24 cellular contexts compared by ENCODE assay signal in the genomic region with DNA sequence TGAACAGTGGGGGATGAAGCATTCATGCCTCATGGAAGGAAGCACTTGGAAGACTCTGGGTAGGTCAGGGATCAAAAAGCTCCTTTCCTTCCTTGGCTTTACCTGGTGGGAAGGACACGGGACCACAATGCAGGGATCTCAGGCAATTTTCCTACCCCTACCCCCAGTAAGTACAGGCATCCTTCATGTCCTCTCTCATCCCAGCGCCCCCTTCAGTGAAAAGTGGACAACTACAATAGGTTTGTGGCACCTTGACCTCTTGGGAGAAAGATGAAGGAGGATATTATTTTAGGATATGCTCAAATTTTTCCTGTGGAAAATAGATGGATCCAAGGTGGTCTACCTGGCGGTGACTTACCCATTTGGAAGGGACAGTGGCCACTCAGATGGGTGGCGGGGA. TPM values are rescaled to one million over a fixed set of nuclear protein-coding genes. Genes with fewer than 3 reads are reported as not detected.
DNase-seq lines count a peak whose midpoint lies in the region; ATAC-seq and TF ChIP-seq lines count a peak whose summit lies in the region.
"Had no signal": no experiment of that assay in that cellular context is flagged by ENCODE, and none has a peak within 500 bp of the region (broad histone marks: within the 10 kb centered on the region; RNA-seq: fewer than 3 reads in every experiment).

No MANE protein-coding gene starts in this region.

- CTCF ChIA-PET in mammary epithelial cell (lab: Charles Lee; ENCODE audit: low non-redundant PET) (no interaction called here), PC-3 (lab: Charles Lee) (interaction anchor here (0.6 kb wide), 1 partner anchor 12 kb away, joined by 3 read pairs; no protein-coding TSS in a partner anchor)
- CTCF ChIA-PET in naive thymus-derived CD4-positive, alpha-beta T cell (lab: Charles Lee): no interaction called here

- dilution Hi-C loops in mammary epithelial cell (cut with HindIII; ENCODE audit: low sequenced_read_pairs): no loop called here

- no peak overlapping the region for H3K9ac ChIP-seq in mammary epithelial cell (ENCODE audit: insufficient read depth, low read length)
- H3K9ac ChIP-seq in PC-3 (ENCODE audit: low read length): no peak overlapping the region
- H3K9ac ChIP-seq: BLaER1 had no signal

- H3K4me1 Mint-ChIP-seq in endothelial cell (ENCODE audit: unreplicated experiment): no peaks in the 10 kb centered on the region
- H3K4me1 Mint-ChIP-seq in type B pancreatic cell (ENCODE audit: unreplicated experiment): no peaks in the 10 kb centered on the region
- H3K4me1 Mint-ChIP-seq in naive thymus-derived CD4-positive, alpha-beta T cell: peaks cover 0 to 9% (median 0%) of the 10 kb centered on the region in 7 donors

- H3K9me3 Mint-ChIP-seq in endothelial cell (ENCODE audit: unreplicated experiment) (no peaks in the 10 kb centered on the region), type B pancreatic cell (no peaks in the 10 kb centered on the region)
- peaks cover 0 to 11% (median 0%) of the 10 kb centered on the region in 11 donors for H3K9me3 Mint-ChIP-seq in naive thymus-derived CD4-positive, alpha-beta T cell

- TF ChIP-seq CTCF in mammary epithelial cell (conservative IDR thresholded peaks at IDR 0.05 in 1 of 2, IDR thresholded peaks at IDR 0.05 in 1 of 2; ENCODE audit: extremely low read depth in 1 of 2, insufficient read depth in 1 of 2, low read depth in 1 of 2, low read length in 2 of 2) (no peak), breast epithelium (IDR thresholded peaks at IDR 0.05) (no peak), PC-3 (conservative IDR thresholded peaks at IDR 0.05; ENCODE audit: low read depth, low read length) (peak; percentile 14; the same call in 1 of the 2 replicates), endothelial cell (IDR thresholded peaks at IDR 0.05; ENCODE audit: unreplicated experiment) (peak; percentile 30), type B pancreatic cell (conservative IDR thresholded peaks at IDR 0.05) (peak; percentile 17)

- H3K4me2 ChIP-seq in mammary epithelial cell (ENCODE audit: insufficient read depth, low read depth, low read length) (no peak overlapping the region), PC-3 (ENCODE audit: low read length) (no peak overlapping the region)
- H3K4me2 ChIP-seq: BLaER1 had no signal

- DNase-seq in mammary epithelial cell: no peak
- no peak for DNase-seq in breast epithelium (ENCODE audit: low spot score in 2 of 2)
- DNase-seq in PC-3: no peak
- DNase-seq in endothelial cell (ENCODE audit: low spot score): no peak
- no peak for DNase-seq in type B pancreatic cell (ENCODE audit: extremely low spot score, unreplicated experiment)
- no peak for DNase-seq in HCEC 1CT
- DNase-seq in naive thymus-derived CD4-positive, alpha-beta T cell: no peak
- no peak for DNase-seq in cerebellum (ENCODE audit: low spot score)
- DNase-seq: activated CD4-positive, alpha-beta T cell treated with anti-CD3 and anti-CD28 coated beads, Interleukin-2, amount 50 U/mL, for 48 hours; activated CD4-positive, CD25-positive, alpha-beta regulatory T cell; activated effector memory CD4-positive, alpha-beta T cell treated with Interleukin-2 at 50 U/mL for 16 hours; Calu3; Kasumi-1; NCI-H1048; NCI-H2081 treated with DMSO at 0.1 percent for 48 hours; NCI-H446 treated with DMSO at 0.1 percent for 48 hours; retina; stimulated activated CD4-positive, alpha-beta T cell treated with anti-CD3 and anti-CD28 coated beads, Interleukin-4, amount 100 ng/mL, for 4 hours; stomach; upper lobe of left lung had no signal

- 86% methylated on average over 4 of the region's 4 CpGs for WGBS in mammary epithelial cell (ENCODE audit: low coverage, missing lambda C conversion rate)

- H3K27me3 Mint-ChIP-seq in endothelial cell (ENCODE audit: unreplicated experiment) (peaks cover 4% of the 10 kb centered on the region), type B pancreatic cell (peaks cover 12% of the 10 kb centered on the region)
- H3K27me3 Mint-ChIP-seq in naive thymus-derived CD4-positive, alpha-beta T cell: peaks cover 0 to 20% (median 10%) of the 10 kb centered on the region in 5 donors

- H3K27ac ChIP-seq in mammary epithelial cell (ENCODE audit: insufficient read depth, low read depth, low read length) (peak overlapping the region; percentile 21), breast epithelium (peak overlapping the region in 1 of 2 donors; percentile 8), PC-3 (ENCODE audit: low read length) (no peak overlapping the region)
- H3K27ac ChIP-seq in naive thymus-derived CD4-positive, alpha-beta T cell (ENCODE audit: low read depth, low read length): no peak overlapping the region
- H3K27ac ChIP-seq: BLaER1, coronary artery, SJSA1, stomach, upper lobe of left lung had no signal

- no peaks in the 10 kb centered on the region for H3K27me3 ChIP-seq in mammary epithelial cell (ENCODE audit: insufficient read depth, low read length)
- no peaks in the 10 kb centered on the region for H3K27me3 ChIP-seq in breast epithelium
- no peaks in the 10 kb centered on the region for H3K27me3 ChIP-seq in PC-3 (ENCODE audit: low read length)
- H3K27me3 ChIP-seq in naive thymus-derived CD4-positive, alpha-beta T cell (ENCODE audit: control insufficient read depth in 2 of 2, insufficient read depth in 2 of 2, low read length in 2 of 2): no peaks in the 10 kb centered on the region
- H3K27me3 ChIP-seq: BLaER1, SJSA1, stomach, upper lobe of left lung had no signal

- H3K4me3 ChIP-seq in mammary epithelial cell (replicated peaks in 1 of 3; ENCODE audit: insufficient read depth in 1 of 3, low read depth in 2 of 3, low read length in 3 of 3) (no peak overlapping the region), breast epithelium (no peak overlapping the region), PC-3 (ENCODE audit: low read length) (no peak overlapping the region)
- no peak overlapping the region for H3K4me3 ChIP-seq in naive thymus-derived CD4-positive, alpha-beta T cell (ENCODE audit: low read length)
- H3K4me3 ChIP-seq: BLaER1, coronary artery, SJSA1, stomach, upper lobe of left lung had no signal

- H3K9me2 ChIP-seq in PC-3 (replicated peaks; ENCODE audit: low read length): no peaks in the 10 kb centered on the region

- intact Hi-C loops in mammary epithelial cell (cut with micrococcal nuclease) (loop anchor here (2.0 kb wide), 1 partner anchor 67 kb away; no protein-coding TSS in a partner anchor), breast epithelium (cut with DNase I; ENCODE audit: low total_unique reads) (no loop called here), PC-3 (cut with micrococcal nuclease) (no loop called here)
- intact Hi-C loops in naive thymus-derived CD4-positive, alpha-beta T cell (cut with micrococcal nuclease): no loop called here

- no peaks in the 10 kb centered on the region for H4K20me1 ChIP-seq in mammary epithelial cell (ENCODE audit: insufficient read depth, low read length)
- no peaks in the 10 kb centered on the region for H4K20me1 ChIP-seq in PC-3 (ENCODE audit: low read length)
- H4K20me1 ChIP-seq: BLaER1 had no signal

- H3K4me1 ChIP-seq in mammary epithelial cell (ENCODE audit: insufficient read depth, low read length): peaks cover 53% of the 10 kb centered on the region
- H3K4me1 ChIP-seq in breast epithelium: peaks cover 0 to under 1% of the 10 kb centered on the region in 2 donors
- peaks cover 50% of the 10 kb centered on the region for H3K4me1 ChIP-seq in PC-3 (ENCODE audit: insufficient read depth, low read length)
- no peaks in the 10 kb centered on the region for H3K4me1 ChIP-seq in naive thymus-derived CD4-positive, alpha-beta T cell (ENCODE audit: control insufficient read depth in 2 of 2, insufficient read depth in 2 of 2, low read length in 2 of 2)
- H3K4me1 ChIP-seq: upper lobe of left lung had no signal

- no peak overlapping the region for H3K4me3 Mint-ChIP-seq in endothelial cell (ENCODE audit: unreplicated experiment)
- no peak overlapping the region for H3K4me3 Mint-ChIP-seq in type B pancreatic cell
- H3K4me3 Mint-ChIP-seq in naive thymus-derived CD4-positive, alpha-beta T cell: no peak overlapping the region
- H3K4me3 Mint-ChIP-seq: T-helper 2 cell treated with Interferon-gamma antibody and Interleukin-4, amounts not matched to agents 5 μg/mL and 100 μg/mL, for 36 hours had no signal

- no peaks in the 10 kb centered on the region for H3K9me3 ChIP-seq in mammary epithelial cell (replicated peaks; ENCODE audit: insufficient read depth, low read length)
- no peaks in the 10 kb centered on the region for H3K9me3 ChIP-seq in breast epithelium
- no peaks in the 10 kb centered on the region for H3K9me3 ChIP-seq in PC-3 (ENCODE audit: low read length)
- no peaks in the 10 kb centered on the region for H3K9me3 ChIP-seq in naive thymus-derived CD4-positive, alpha-beta T cell (ENCODE audit: control insufficient read depth in 2 of 3, low read length in 3 of 3)
- H3K9me3 ChIP-seq: BLaER1, SJSA1, stomach, upper lobe of left lung had no signal

- no peak for TF ChIP-seq POLR2A in breast epithelium (IDR thresholded peaks at IDR 0.05)

- BruUV-seq in mammary epithelial cell (replicated peaks; lab: Mats Ljungman, UMichigan) (no TSS peak), PC-3 (replicated peaks; lab: Mats Ljungman, UMichigan) (no TSS peak)

- H3K36me3 ChIP-seq in mammary epithelial cell (ENCODE audit: insufficient read depth, low read length): peaks cover 1% of the 10 kb centered on the region
- no peaks in the 10 kb centered on the region for H3K36me3 ChIP-seq in breast epithelium
- H3K36me3 ChIP-seq in PC-3 (ENCODE audit: low read depth, low read length): no peaks in the 10 kb centered on the region
- no peaks in the 10 kb centered on the region for H3K36me3 ChIP-seq in naive thymus-derived CD4-positive, alpha-beta T cell (ENCODE audit: control insufficient read depth in 2 of 3, insufficient read depth in 3 of 3, low read length in 3 of 3)
- H3K36me3 ChIP-seq: BLaER1, SJSA1, stomach, upper lobe of left lung had no signal

- in situ Hi-C loops in mammary epithelial cell (cut with MboI; ENCODE audit: low sequenced_read_pairs in 2 of 2): no loop called here

- POLR2A ChIA-PET in PC-3 (lab: Charles Lee; ENCODE audit: unreplicated experiment): no interaction called here
- POLR2A ChIA-PET in naive thymus-derived CD4-positive, alpha-beta T cell (lab: Charles Lee): no interaction called here

- H2AFZ ChIP-seq in mammary epithelial cell (ENCODE audit: low read depth, low read length): no peak overlapping the region
- H2AFZ ChIP-seq in PC-3 (ENCODE audit: low read length): no peak overlapping the region

- H3K27ac Mint-ChIP-seq in endothelial cell (ENCODE audit: unreplicated experiment) (no peak overlapping the region), type B pancreatic cell (no peak overlapping the region)
- H3K27ac Mint-ChIP-seq in naive thymus-derived CD4-positive, alpha-beta T cell: no peak overlapping the region

- H3F3A ChIP-seq in PC-3 (ENCODE audit: low read length, unreplicated experiment): no peaks in the 10 kb centered on the region

- H3K79me2 ChIP-seq in mammary epithelial cell (ENCODE audit: insufficient read depth, low read length): peaks cover 85% of the 10 kb centered on the region
- no peaks in the 10 kb centered on the region for H3K79me2 ChIP-seq in PC-3 (ENCODE audit: low read length)

- no peak for ATAC-seq in PC-3
- ATAC-seq in naive thymus-derived CD4-positive, alpha-beta T cell: no peak

- H3K36me3 Mint-ChIP-seq in endothelial cell (ENCODE audit: low read depth, unreplicated experiment) (no peaks in the 10 kb centered on the region), type B pancreatic cell (no peaks in the 10 kb centered on the region)
- H3K36me3 Mint-ChIP-seq in naive thymus-derived CD4-positive, alpha-beta T cell: peaks cover 0 to 6% (median 0%) of the 10 kb centered on the region in 5 donors

RNA-seq across cellular contexts. Expression of a gene that starts 16.5 kb away (rescaled TPM):
- total RNA-seq in mammary epithelial cell (10 to 100 TPM; 25.8 to 63.9 TPM), breast epithelium (10 to 100 TPM in 2 of 3 donors, 1 to 10 TPM in 1; 4.2 to 43.9 (median 20.0) TPM), PC-3 (2014; rRNA removed) (0.77 and 0.81 TPM in 2 replicates), endothelial cell (ENCODE audit: unreplicated experiment) (0.77 TPM), type B pancreatic cell (ENCODE audit: low replicate concordance) (1.9 and 6.4 TPM in 2 replicates), cerebellum (9.8 TPM)
- polyA plus RNA-seq in mammary epithelial cell: 40.4 TPM
- polyA minus RNA-seq in mammary epithelial cell: 42.5 TPM
- total RNA-seq in naive thymus-derived CD4-positive, alpha-beta T cell: 1 to 10 TPM in 3 of 5 experiments, under 1 TPM in 2; 0.56 to 3.0 (median 1.5) TPM
- 1 to 10 TPM in 1 of 2 donors, under 1 TPM in 1; 0.66 to 1.6 TPM for polyA plus RNA-seq in naive thymus-derived CD4-positive, alpha-beta T cell

Comparison
In these comparisons a context has a peak if more than half of its experiments do, and no peak if none do; other contexts are left out.
1. CTCF ChIP-seq: peak in PC-3 (single experiment), endothelial cell (single experiment) and type B pancreatic cell (single experiment); none in mammary epithelial cell (0 of 2) and breast epithelium (0 of 3).